9 cellular contexts compared by ENCODE assay signal in genomic region chrX:153410888-153411254, GRCh38. TPM values are rescaled to one million over a fixed set of nuclear protein-coding genes. Genes with fewer than 3 reads are reported as not detected.
DNase-seq lines count a peak whose midpoint lies in the region; ATAC-seq and TF ChIP-seq lines count a peak whose summit lies in the region.
"Had no signal": no experiment of that assay in that cellular context is flagged by ENCODE, and none has a peak within 500 bp of the region (broad histone marks: within the 10 kb centered on the region; RNA-seq: fewer than 3 reads in every experiment).

No MANE protein-coding gene starts in this region.

- no peak overlapping the region for H3K27ac ChIP-seq in right cardiac atrium (ENCODE audit: low read length)
- H3K27ac ChIP-seq in mammary epithelial cell (ENCODE audit: insufficient read depth, low read depth, low read length): no peak overlapping the region

- POLR2A ChIA-PET in naive thymus-derived CD8-positive, alpha-beta T cell (lab: Charles Lee): no interaction called here

- H3K4me2 ChIP-seq in mammary epithelial cell (ENCODE audit: insufficient read depth, low read depth, low read length): peak overlapping the region; percentile 78

- no peaks in the 10 kb centered on the region for H3K9me3 ChIP-seq in right cardiac atrium (ENCODE audit: control insufficient read depth, low read length)
- peaks cover 13% of the 10 kb centered on the region for H3K9me3 ChIP-seq in mammary epithelial cell (replicated peaks; ENCODE audit: insufficient read depth, low read length)

- ATAC-seq in right cardiac atrium (no peak), left cardiac atrium (no peak), HG03039 (IDR thresholded peaks at IDR 0.05; ENCODE audit: unreplicated experiment) (no peak)
- ATAC-seq in naive thymus-derived CD8-positive, alpha-beta T cell: no peak

- H3K79me2 ChIP-seq in mammary epithelial cell (ENCODE audit: insufficient read depth, low read length): no peaks in the 10 kb centered on the region

- no peaks in the 10 kb centered on the region for H3K4me1 ChIP-seq in right cardiac atrium (ENCODE audit: control insufficient read depth, insufficient read depth, low read length)
- no peaks in the 10 kb centered on the region for H3K4me1 ChIP-seq in mammary epithelial cell (ENCODE audit: insufficient read depth, low read length)

- no peak overlapping the region for H2AFZ ChIP-seq in mammary epithelial cell (ENCODE audit: low read depth, low read length)

- peak overlapping the region; percentile 51 for H3K4me3 ChIP-seq in right cardiac atrium (ENCODE audit: low read length)
- no peak overlapping the region for H3K4me3 ChIP-seq in mammary epithelial cell (replicated peaks in 1 of 3; ENCODE audit: insufficient read depth in 1 of 3, low read depth in 2 of 3, low read length in 3 of 3)

- WGBS in right cardiac atrium: 41% methylated on average over 12 of the region's 12 CpGs
- WGBS in mammary epithelial cell (ENCODE audit: low coverage, missing lambda C conversion rate): 62% methylated on average over 8 of the region's 12 CpGs

- peaks cover 3 to 14% (median 12%) of the 10 kb centered on the region in 4 donors for H3K4me1 Mint-ChIP-seq in naive thymus-derived CD8-positive, alpha-beta T cell

- intact Hi-C loops in right cardiac atrium (cut with DNase I): no loop called here
- intact Hi-C loops in left cardiac atrium (cut with DNase I): no loop called here
- intact Hi-C loops in mammary epithelial cell (cut with micrococcal nuclease): no loop called here

- BruUV-seq in mammary epithelial cell (replicated peaks; lab: Mats Ljungman, UMichigan): no TSS peak

- no peaks in the 10 kb centered on the region for H4K20me1 ChIP-seq in mammary epithelial cell (ENCODE audit: insufficient read depth, low read length)

- dilution Hi-C loops in mammary epithelial cell (cut with HindIII; ENCODE audit: low sequenced_read_pairs): no loop called here

- H3K27me3 Mint-ChIP-seq in naive thymus-derived CD8-positive, alpha-beta T cell: peaks cover 0 to 2% (median 0%) of the 10 kb centered on the region in 5 donors

- peak overlapping the region in 4 of 10 donors; percentile 40 to 71 (median 60) for H3K27ac Mint-ChIP-seq in naive thymus-derived CD8-positive, alpha-beta T cell

- peak overlapping the region; percentile 57 to 82 (median 73) for H3K4me3 Mint-ChIP-seq in naive thymus-derived CD8-positive, alpha-beta T cell

- H3K27me3 ChIP-seq in right cardiac atrium (ENCODE audit: control insufficient read depth, insufficient read depth) (no peaks in the 10 kb centered on the region), mammary epithelial cell (ENCODE audit: insufficient read depth, low read length) (peaks cover 4% of the 10 kb centered on the region)

- DNase-seq in right cardiac atrium: no peak
- no peak for DNase-seq in left cardiac atrium
- no peak for DNase-seq in mammary epithelial cell
- no peak for DNase-seq in naive thymus-derived CD8-positive, alpha-beta T cell
- no peak for DNase-seq in DMS153 treated with DMSO at 0.1 percent for 48 hours (lab: John Stamatoyannopoulos, UW; ENCODE audit: unreplicated experiment)
- DNase-seq in germinal center (ENCODE audit: low spot score): no peak
- no peak for DNase-seq in NCI-H345 treated with DMSO at 0.1 percent for 48 hours (lab: John Stamatoyannopoulos, UW; ENCODE audit: unreplicated experiment)
- DNase-seq: NCI-H2029 had no signal

- H3K36me3 ChIP-seq in mammary epithelial cell (ENCODE audit: insufficient read depth, low read length): no peaks in the 10 kb centered on the region

- H3K36me3 Mint-ChIP-seq in naive thymus-derived CD8-positive, alpha-beta T cell: no peaks in the 10 kb centered on the region

- CTCF ChIA-PET in mammary epithelial cell (lab: Charles Lee; ENCODE audit: low non-redundant PET): no interaction called here

- TF ChIP-seq CTCF in mammary epithelial cell (conservative IDR thresholded peaks at IDR 0.05 in 1 of 2, IDR thresholded peaks at IDR 0.05 in 1 of 2; ENCODE audit: extremely low read depth in 1 of 2, insufficient read depth in 1 of 2, low read depth in 1 of 2, low read length in 2 of 2): no peak

- no peaks in the 10 kb centered on the region for H3K9me3 Mint-ChIP-seq in naive thymus-derived CD8-positive, alpha-beta T cell

- in situ Hi-C loops in mammary epithelial cell (cut with MboI; ENCODE audit: low sequenced_read_pairs in 2 of 2): no loop called here

- no peak overlapping the region for H3K9ac ChIP-seq in mammary epithelial cell (ENCODE audit: insufficient read depth, low read length)

RNA-seq across cellular contexts. Expression of gene ZFP92, which starts 0.4 kb away (rescaled TPM):
- total RNA-seq in right cardiac atrium (1 to 10 TPM in 1 of 4 donors, under 1 TPM in 3; 0.57 to 1.6 (median 0.77) TPM), left cardiac atrium (1 to 10 TPM in 1 of 2 donors, under 1 TPM in 1; 0.85 to 2.0 TPM), mammary epithelial cell (1 to 10 TPM; 2.7 to 4.3 TPM)
- polyA plus RNA-seq in right cardiac atrium (0.32 TPM), mammary epithelial cell (0.43 TPM)
- not detected for polyA minus RNA-seq in mammary epithelial cell
- under 1 TPM; 0.47 to 0.49 TPM for total RNA-seq in naive thymus-derived CD8-positive, alpha-beta T cell
- polyA plus RNA-seq in naive thymus-derived CD8-positive, alpha-beta T cell: under 1 TPM; 0.06 to 0.24 (median 0.19) TPM

RNA-seq across cellular contexts. Expression of gene PNMA6E, which starts 9.7 kb away (rescaled TPM):
- total RNA-seq in right cardiac atrium (not detected), left cardiac atrium (not detected), mammary epithelial cell (under 1 TPM in 1 of 2 donors, not detected in 1; under 0.01 TPM)
- polyA plus RNA-seq in right cardiac atrium (not detected), mammary epithelial cell (not detected)
- not detected for polyA minus RNA-seq in mammary epithelial cell
- not detected for total RNA-seq in naive thymus-derived CD8-positive, alpha-beta T cell
- not detected for polyA plus RNA-seq in naive thymus-derived CD8-positive, alpha-beta T cell

RNA-seq across cellular contexts. Expression of gene TREX2, which starts 35.0 kb away (rescaled TPM):
- total RNA-seq in right cardiac atrium (under 1 TPM in 2 of 4 donors, not detected in 2; 0.28 to 0.91 TPM), left cardiac atrium (under 1 TPM in 1 of 2 donors, not detected in 1; 0.39 TPM), mammary epithelial cell (1 to 10 TPM; 2.5 to 7.8 TPM)
- polyA plus RNA-seq in right cardiac atrium (0.48 TPM), mammary epithelial cell (1.0 TPM)
- not detected for polyA minus RNA-seq in mammary epithelial cell
- 1 to 10 TPM; 4.6 to 5.5 TPM for total RNA-seq in naive thymus-derived CD8-positive, alpha-beta T cell
- polyA plus RNA-seq in naive thymus-derived CD8-positive, alpha-beta T cell: 1 to 10 TPM in 1 of 3 donors, under 1 TPM in 2; 0.30 to 1.2 (median 0.32) TPM

RNA-seq across cellular contexts. Expression of gene HAUS7, which starts 59.5 kb away (rescaled TPM):
- 10 to 100 TPM; 14.5 to 18.3 (median 16.8) TPM for total RNA-seq in right cardiac atrium
- polyA plus RNA-seq in right cardiac atrium: 17.3 TPM
- 10 to 100 TPM; 15.8 to 22.2 TPM for total RNA-seq in left cardiac atrium
- total RNA-seq in mammary epithelial cell: 10 to 100 TPM in 1 of 2 donors, 1 to 10 TPM in 1; 8.3 to 26.4 TPM
- 25.7 TPM for polyA plus RNA-seq in mammary epithelial cell
- polyA minus RNA-seq in mammary epithelial cell: 38.4 TPM
- total RNA-seq in naive thymus-derived CD8-positive, alpha-beta T cell: 10 to 100 TPM; 33.3 to 38.9 TPM
- 10 to 100 TPM; 19.6 to 30.1 (median 25.6) TPM for polyA plus RNA-seq in naive thymus-derived CD8-positive, alpha-beta T cell
